15 cellular contexts compared by ENCODE assay signal in the genomic region with DNA sequence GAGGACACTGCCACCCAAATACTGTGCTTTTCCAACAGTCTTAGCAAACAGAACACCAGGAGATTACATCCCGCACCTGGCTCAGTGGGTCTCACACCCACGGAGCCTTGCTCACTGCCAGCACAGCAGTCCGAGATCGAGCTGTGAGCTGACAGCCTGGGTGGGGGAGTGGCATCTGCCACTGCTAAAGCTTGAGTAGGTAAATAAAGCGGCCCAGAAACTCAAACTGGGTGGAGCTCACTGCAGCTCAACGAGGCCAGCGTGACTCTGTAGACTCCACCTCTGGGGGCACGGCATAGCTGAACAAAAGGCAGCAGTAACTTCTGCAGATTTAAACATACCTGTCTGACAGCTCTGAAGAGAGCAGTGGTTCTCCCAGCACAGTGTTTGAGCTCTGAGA. TPM values are rescaled to one million over a fixed set of nuclear protein-coding genes. Genes with fewer than 3 reads are reported as not detected.
DNase-seq lines count a peak whose midpoint lies in the region; ATAC-seq and TF ChIP-seq lines count a peak whose summit lies in the region.
"Had no signal": no experiment of that assay in that cellular context is flagged by ENCODE, and none has a peak within 500 bp of the region (broad histone marks: within the 10 kb centered on the region; RNA-seq: fewer than 3 reads in every experiment).

No MANE protein-coding gene starts in this region.

- intact Hi-C loops in left lung (cut with DNase I): no loop called here

- H3K4me1 ChIP-seq in left lung: no peaks in the 10 kb centered on the region

- no peaks in the 10 kb centered on the region for H3K27me3 ChIP-seq in left lung
- H3K27me3 ChIP-seq: MG63 had no signal

- H3K36me3 ChIP-seq in left lung: no peaks in the 10 kb centered on the region
- H3K36me3 ChIP-seq: MG63 had no signal

- DNase-seq in NCI-H748 (lab: John Stamatoyannopoulos, UW; ENCODE audit: unreplicated experiment) (peak; percentile 62), NCI-H748 treated with DMSO at 0.1 percent for 48 hours (lab: John Stamatoyannopoulos, UW) (no peak), left lung (peak; percentile 46 to 63), ureter (ENCODE audit: low spot score) (peak; percentile 63), iPS-NIHi11 (ENCODE audit: low spot score) (no peak), substantia nigra (lab: John Stamatoyannopoulos, UW) (no peak)
- no peak for DNase-seq in activated CD4-positive, CD25-positive, alpha-beta regulatory T cell (lab: John Stamatoyannopoulos, UW)
- DNase-seq: activated CD8-positive, alpha-beta memory T cell treated with anti-CD3 and anti-CD28 coated beads, Interleukin-2, amount 10 ng/mL, durations not matched to agents 7 days and 5 days; CD8-positive, alpha-beta memory T cell; left cardiac atrium; MG63; SK-N-SH had no signal

- TF ChIP-seq CTCF in VCaP (conservative IDR thresholded peaks at IDR 0.05): no peak
- no peak for TF ChIP-seq CTCF in left lung (IDR thresholded peaks at IDR 0.05)

- peak overlapping the region; percentile 47 for H3K27ac ChIP-seq in VCaP
- H3K27ac ChIP-seq in left lung: no peak overlapping the region
- no peak overlapping the region for H3K27ac ChIP-seq in substantia nigra (ENCODE audit: low read depth, low read length, poor library complexity, severe bottlenecking)

- H3K9me3 ChIP-seq in left lung: no peaks in the 10 kb centered on the region
- H3K9me3 ChIP-seq: SK-N-SH had no signal

- H3K4me3 ChIP-seq in left lung: no peak overlapping the region
- H3K4me3 ChIP-seq: MG63 had no signal

- peak; percentile 100 for ATAC-seq in left lung
- ATAC-seq: activated CD8-positive, alpha-beta memory T cell treated with anti-CD3 and anti-CD28 coated beads, Interleukin-2, amount 10 ng/mL, durations not matched to agents 7 days and 5 days; activated naive CD4-positive, alpha-beta T cell treated with anti-CD3 and anti-CD28 coated beads, Interleukin-2, amount 50 U/mL, for 72 hours; HCT116 had no signal

RNA-seq across cellular contexts. Expression of gene EPB41L4A, which starts 28.8 kb away (rescaled TPM):
- 10 to 100 TPM; 21.3 to 31.3 TPM for total RNA-seq in left lung
- total RNA-seq in ureter: 36.5 TPM

Comparison
In these comparisons a context has a peak if more than half of its experiments do, and no peak if none do; other contexts are left out.
1. DNase-seq: peak in NCI-H748 (single experiment), left lung (2 of 2) and ureter (single experiment); none in NCI-H748 treated with DMSO at 0.1 percent for 48 hours (single experiment), iPS-NIHi11 (single experiment), substantia nigra (0 of 49) and activated CD4-positive, CD25-positive, alpha-beta regulatory T cell (0 of 4).